1 cellular context compared by ENCODE assay signal in genomic region chr7:55244346-55244745, GRCh38.
TF ChIP-seq lines count a peak whose summit lies in the region.

No MANE protein-coding gene starts in this region.

TF ChIP-seq in IMR-90, 13 proteins besides CTCF, POLR2A, EP300 and RAD21:
- TF ChIP-seq FOS (IDR thresholded peaks at IDR 0.05; ENCODE audit: low read depth, low read length) (no peak), MAZ (IDR thresholded peaks at IDR 0.05; ENCODE audit: borderline replicate concordance, low read depth, low read length) (no peak), CHD1 (IDR thresholded peaks at IDR 0.05; ENCODE audit: low read depth, low read length) (no peak), RFX5 (IDR thresholded peaks at IDR 0.05; ENCODE audit: low read depth, low read length) (no peak), NFE2L2 (IDR thresholded peaks at IDR 0.05; ENCODE audit: low read depth, low read length) (no peak), MAFK (IDR thresholded peaks at IDR 0.05; ENCODE audit: low read depth, low read length) (no peak), BHLHE40 (IDR thresholded peaks at IDR 0.05; ENCODE audit: low read depth, low read length) (no peak), MXI1 (IDR thresholded peaks at IDR 0.05; ENCODE audit: borderline replicate concordance, low read depth, low read length) (no peak), RCOR1 (IDR thresholded peaks at IDR 0.05; ENCODE audit: insufficient replicate concordance, low read length) (no peak), CEBPB (IDR thresholded peaks at IDR 0.05; ENCODE audit: low read depth, low read length) (no peak), USF2 (IDR thresholded peaks at IDR 0.05; ENCODE audit: low read depth, low read length) (no peak), SMC3 (IDR thresholded peaks at IDR 0.05; ENCODE audit: low read depth, low read length) (no peak)
- TF ChIP-seq, protein P1, sequence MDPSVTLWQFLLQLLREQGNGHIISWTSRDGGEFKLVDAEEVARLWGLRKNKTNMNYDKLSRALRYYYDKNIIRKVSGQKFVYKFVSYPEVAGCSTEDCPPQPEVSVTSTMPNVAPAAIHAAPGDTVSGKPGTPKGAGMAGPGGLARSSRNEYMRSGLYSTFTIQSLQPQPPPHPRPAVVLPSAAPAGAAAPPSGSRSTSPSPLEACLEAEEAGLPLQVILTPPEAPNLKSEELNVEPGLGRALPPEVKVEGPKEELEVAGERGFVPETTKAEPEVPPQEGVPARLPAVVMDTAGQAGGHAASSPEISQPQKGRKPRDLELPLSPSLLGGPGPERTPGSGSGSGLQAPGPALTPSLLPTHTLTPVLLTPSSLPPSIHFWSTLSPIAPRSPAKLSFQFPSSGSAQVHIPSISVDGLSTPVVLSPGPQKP (IDR thresholded peaks at IDR 0.05; ENCODE audit: borderline replicate concordance, low read depth, low read length): no peak
